In the genomic region with DNA sequence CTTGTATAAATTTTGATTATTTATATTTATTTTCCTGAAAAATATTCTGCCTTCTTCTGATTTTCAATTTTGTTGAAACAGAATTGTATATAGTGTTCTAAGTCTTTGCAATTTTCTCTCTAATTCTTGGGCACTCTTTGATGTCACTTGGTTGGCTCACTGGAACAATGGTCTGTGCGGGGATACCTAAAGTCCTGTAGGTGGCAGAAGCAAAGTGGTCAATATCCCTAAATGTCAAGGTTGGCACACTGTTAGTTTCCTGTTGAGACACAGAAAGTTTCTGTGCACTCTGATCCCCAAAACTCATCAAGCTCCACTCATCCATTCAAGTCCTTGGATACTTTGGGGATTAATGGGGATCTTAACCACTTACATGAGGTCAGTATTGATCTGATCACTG, we compare ENCODE assay signal across 1 cellular context.
TF ChIP-seq lines count a peak whose summit lies in the region.

No MANE protein-coding gene starts in this region.

TF ChIP-seq in GM23338, 12 proteins besides CTCF, POLR2A, EP300 and RAD21 (continued from another document):
- TF ChIP-seq, protein P1, sequence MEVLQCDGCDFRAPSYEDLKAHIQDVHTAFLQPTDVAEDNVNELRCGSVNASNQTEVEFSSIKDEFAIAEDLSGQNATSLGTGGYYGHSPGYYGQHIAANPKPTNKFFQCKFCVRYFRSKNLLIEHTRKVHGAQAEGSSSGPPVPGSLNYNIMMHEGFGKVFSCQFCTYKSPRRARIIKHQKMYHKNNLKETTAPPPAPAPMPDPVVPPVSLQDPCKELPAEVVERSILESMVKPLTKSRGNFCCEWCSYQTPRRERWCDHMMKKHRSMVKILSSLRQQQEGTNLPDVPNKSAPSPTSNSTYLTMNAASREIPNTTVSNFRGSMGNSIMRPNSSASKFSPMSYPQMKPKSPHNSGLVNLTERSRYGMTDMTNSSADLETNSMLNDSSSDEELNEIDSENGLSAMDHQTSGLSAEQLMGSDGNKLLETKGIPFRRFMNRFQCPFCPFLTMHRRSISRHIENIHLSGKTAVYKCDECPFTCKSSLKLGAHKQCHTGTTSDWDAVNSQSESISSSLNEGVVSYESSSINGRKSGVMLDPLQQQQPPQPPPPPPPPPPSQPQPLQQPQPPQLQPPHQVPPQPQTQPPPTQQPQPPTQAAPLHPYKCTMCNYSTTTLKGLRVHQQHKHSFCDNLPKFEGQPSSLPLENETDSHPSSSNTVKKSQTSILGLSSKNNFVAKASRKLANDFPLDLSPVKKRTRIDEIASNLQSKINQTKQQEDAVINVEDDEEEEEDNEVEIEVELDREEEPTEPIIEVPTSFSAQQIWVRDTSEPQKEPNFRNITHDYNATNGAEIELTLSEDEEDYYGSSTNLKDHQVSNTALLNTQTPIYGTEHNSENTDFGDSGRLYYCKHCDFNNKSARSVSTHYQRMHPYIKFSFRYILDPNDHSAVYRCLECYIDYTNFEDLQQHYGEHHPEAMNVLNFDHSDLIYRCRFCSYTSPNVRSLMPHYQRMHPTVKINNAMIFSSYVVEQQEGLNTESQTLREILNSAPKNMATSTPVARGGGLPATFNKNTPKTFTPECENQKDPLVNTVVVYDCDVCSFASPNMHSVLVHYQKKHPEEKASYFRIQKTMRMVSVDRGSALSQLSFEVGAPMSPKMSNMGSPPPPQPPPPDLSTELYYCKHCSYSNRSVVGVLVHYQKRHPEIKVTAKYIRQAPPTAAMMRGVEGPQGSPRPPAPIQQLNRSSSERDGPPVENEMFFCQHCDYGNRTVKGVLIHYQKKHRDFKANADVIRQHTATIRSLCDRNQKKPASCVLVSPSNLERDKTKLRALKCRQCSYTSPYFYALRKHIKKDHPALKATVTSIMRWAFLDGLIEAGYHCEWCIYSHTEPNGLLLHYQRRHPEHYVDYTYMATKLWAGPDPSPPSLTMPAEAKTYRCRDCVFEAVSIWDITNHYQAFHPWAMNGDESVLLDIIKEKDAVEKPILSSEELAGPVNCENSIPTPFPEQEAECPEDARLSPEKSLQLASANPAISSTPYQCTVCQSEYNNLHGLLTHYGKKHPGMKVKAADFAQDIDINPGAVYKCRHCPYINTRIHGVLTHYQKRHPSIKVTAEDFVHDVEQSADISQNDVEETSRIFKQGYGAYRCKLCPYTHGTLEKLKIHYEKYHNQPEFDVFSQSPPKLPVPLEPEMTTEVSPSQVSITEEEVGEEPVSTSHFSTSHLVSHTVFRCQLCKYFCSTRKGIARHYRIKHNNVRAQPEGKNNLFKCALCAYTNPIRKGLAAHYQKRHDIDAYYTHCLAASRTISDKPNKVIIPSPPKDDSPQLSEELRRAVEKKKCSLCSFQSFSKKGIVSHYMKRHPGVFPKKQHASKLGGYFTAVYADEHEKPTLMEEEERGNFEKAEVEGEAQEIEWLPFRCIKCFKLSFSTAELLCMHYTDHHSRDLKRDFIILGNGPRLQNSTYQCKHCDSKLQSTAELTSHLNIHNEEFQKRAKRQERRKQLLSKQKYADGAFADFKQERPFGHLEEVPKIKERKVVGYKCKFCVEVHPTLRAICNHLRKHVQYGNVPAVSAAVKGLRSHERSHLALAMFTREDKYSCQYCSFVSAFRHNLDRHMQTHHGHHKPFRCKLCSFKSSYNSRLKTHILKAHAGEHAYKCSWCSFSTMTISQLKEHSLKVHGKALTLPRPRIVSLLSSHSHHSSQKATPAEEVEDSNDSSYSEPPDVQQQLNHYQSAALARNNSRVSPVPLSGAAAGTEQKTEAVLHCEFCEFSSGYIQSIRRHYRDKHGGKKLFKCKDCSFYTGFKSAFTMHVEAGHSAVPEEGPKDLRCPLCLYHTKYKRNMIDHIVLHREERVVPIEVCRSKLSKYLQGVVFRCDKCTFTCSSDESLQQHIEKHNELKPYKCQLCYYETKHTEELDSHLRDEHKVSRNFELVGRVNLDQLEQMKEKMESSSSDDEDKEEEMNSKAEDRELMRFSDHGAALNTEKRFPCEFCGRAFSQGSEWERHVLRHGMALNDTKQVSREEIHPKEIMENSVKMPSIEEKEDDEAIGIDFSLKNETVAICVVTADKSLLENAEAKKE (CRISPR knock-in tag; IDR thresholded peaks at IDR 0.05) = no peak
- no peak for TF ChIP-seq JUNB (IDR thresholded peaks at IDR 0.05; ENCODE audit: unreplicated experiment)
- TF ChIP-seq, protein P2, sequence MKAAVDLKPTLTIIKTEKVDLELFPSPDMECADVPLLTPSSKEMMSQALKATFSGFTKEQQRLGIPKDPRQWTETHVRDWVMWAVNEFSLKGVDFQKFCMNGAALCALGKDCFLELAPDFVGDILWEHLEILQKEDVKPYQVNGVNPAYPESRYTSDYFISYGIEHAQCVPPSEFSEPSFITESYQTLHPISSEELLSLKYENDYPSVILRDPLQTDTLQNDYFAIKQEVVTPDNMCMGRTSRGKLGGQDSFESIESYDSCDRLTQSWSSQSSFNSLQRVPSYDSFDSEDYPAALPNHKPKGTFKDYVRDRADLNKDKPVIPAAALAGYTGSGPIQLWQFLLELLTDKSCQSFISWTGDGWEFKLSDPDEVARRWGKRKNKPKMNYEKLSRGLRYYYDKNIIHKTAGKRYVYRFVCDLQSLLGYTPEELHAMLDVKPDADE (IDR thresholded peaks at IDR 0.05) = no peak
- no peak for TF ChIP-seq POLR2AphosphoS5 (IDR thresholded peaks at IDR 0.05; ENCODE audit: low read depth)
- TF ChIP-seq, protein P3, sequence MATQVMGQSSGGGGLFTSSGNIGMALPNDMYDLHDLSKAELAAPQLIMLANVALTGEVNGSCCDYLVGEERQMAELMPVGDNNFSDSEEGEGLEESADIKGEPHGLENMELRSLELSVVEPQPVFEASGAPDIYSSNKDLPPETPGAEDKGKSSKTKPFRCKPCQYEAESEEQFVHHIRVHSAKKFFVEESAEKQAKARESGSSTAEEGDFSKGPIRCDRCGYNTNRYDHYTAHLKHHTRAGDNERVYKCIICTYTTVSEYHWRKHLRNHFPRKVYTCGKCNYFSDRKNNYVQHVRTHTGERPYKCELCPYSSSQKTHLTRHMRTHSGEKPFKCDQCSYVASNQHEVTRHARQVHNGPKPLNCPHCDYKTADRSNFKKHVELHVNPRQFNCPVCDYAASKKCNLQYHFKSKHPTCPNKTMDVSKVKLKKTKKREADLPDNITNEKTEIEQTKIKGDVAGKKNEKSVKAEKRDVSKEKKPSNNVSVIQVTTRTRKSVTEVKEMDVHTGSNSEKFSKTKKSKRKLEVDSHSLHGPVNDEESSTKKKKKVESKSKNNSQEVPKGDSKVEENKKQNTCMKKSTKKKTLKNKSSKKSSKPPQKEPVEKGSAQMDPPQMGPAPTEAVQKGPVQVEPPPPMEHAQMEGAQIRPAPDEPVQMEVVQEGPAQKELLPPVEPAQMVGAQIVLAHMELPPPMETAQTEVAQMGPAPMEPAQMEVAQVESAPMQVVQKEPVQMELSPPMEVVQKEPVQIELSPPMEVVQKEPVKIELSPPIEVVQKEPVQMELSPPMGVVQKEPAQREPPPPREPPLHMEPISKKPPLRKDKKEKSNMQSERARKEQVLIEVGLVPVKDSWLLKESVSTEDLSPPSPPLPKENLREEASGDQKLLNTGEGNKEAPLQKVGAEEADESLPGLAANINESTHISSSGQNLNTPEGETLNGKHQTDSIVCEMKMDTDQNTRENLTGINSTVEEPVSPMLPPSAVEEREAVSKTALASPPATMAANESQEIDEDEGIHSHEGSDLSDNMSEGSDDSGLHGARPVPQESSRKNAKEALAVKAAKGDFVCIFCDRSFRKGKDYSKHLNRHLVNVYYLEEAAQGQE (IDR thresholded peaks at IDR 0.05; ENCODE audit: unreplicated experiment) = no peak
TF ChIP-seq in GM23338: peak in this region for 0.
